In the genomic region with DNA sequence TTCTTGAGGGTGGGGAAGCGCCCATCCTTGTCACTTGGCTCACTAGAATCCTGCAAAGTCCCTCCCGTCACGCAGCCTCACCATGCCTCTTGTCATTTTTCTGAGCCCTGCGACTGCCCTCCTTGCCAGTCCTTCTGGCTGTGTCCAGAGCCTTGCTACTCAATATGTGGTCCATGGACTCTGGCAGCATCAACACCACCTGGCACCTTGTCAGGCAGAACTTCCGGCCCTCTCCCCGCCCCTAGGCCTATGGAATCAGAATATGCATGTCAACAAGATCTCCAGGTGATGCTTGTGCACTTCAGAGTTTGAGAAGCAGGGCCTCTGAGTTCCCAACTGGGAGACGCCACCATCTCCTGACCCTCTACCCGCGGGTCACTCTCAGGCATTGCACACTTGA, we compare ENCODE assay signal across 14 cellular contexts. TPM values are rescaled to one million over a fixed set of nuclear protein-coding genes. Genes with fewer than 3 reads are reported as not detected.
A peak's percentile ranks its signal among the peaks of the same experiment; 100 is the strongest.
DNase-seq lines count a peak whose midpoint lies in the region; ATAC-seq and TF ChIP-seq lines count a peak whose summit lies in the region.
"Had no signal": no experiment of that assay in that cellular context is flagged by ENCODE, and none has a peak within 500 bp of the region (broad histone marks: within the 10 kb centered on the region; RNA-seq: fewer than 3 reads in every experiment).

No MANE protein-coding gene starts in this region.

- H3K36me3 Mint-ChIP-seq in activated naive CD8-positive, alpha-beta T cell: no peaks in the 10 kb centered on the region
- no peaks in the 10 kb centered on the region for H3K36me3 Mint-ChIP-seq in activated naive CD8-positive, alpha-beta T cell treated with anti-CD3 and anti-CD28 coated beads for 36 hours

- peaks cover 17% of the 10 kb centered on the region for H3K4me1 Mint-ChIP-seq in activated naive CD8-positive, alpha-beta T cell (ENCODE audit: low read depth)
- peaks cover 6% of the 10 kb centered on the region for H3K4me1 Mint-ChIP-seq in activated naive CD8-positive, alpha-beta T cell treated with anti-CD3 and anti-CD28 coated beads for 36 hours

- H3K4me3 ChIP-seq in mesenchymal stem cell (ENCODE audit: insufficient read depth in 1 of 2, low read depth in 1 of 2, low read length in 2 of 2) (no peak overlapping the region), spleen (no peak overlapping the region), SJCRH30 (no peak overlapping the region)
- H3K4me3 ChIP-seq: smooth muscle cell, suprapubic skin had no signal

- H3K23ac ChIP-seq in mesenchymal stem cell (ENCODE audit: low read length in 2 of 2): no peak overlapping the region

- H3K14ac ChIP-seq in mesenchymal stem cell (ENCODE audit: low read length in 2 of 2): no peak overlapping the region

- no peak overlapping the region for H4K8ac ChIP-seq in mesenchymal stem cell (ENCODE audit: low read length)

- H3K4me3 Mint-ChIP-seq in activated naive CD8-positive, alpha-beta T cell: peak overlapping the region; percentile 57
- H3K4me3 Mint-ChIP-seq in activated naive CD8-positive, alpha-beta T cell treated with anti-CD3 and anti-CD28 coated beads for 36 hours: no peak overlapping the region

- H3K36me3 ChIP-seq in mesenchymal stem cell (ENCODE audit: control insufficient read depth in 1 of 2, insufficient read depth in 2 of 2, low read depth in 1 of 2, low read length in 2 of 2) (no peaks in the 10 kb centered on the region), spleen (peaks cover 0 to 37% (median 0%) of the 10 kb centered on the region in 6 donors), SJCRH30 (no peaks in the 10 kb centered on the region; the same call in 1 of the 2 replicates)

- no peak for TF ChIP-seq CTCF in spleen (IDR thresholded peaks at IDR 0.05 in 8 of 11, conservative IDR thresholded peaks at IDR 0.05 in 3 of 11)

- no peak overlapping the region for H2BK5ac ChIP-seq in mesenchymal stem cell (ENCODE audit: low read depth, low read length, poor library complexity, severe bottlenecking)

- TF ChIP-seq POLR2A in spleen (IDR thresholded peaks at IDR 0.05): no peak

- H3K27me3 ChIP-seq in mesenchymal stem cell (ENCODE audit: control insufficient read depth in 1 of 2, insufficient read depth in 1 of 2, low read length in 2 of 2): peaks cover 20 to 52% of the 10 kb centered on the region in 2 experiments
- peaks cover 0 to 15% (median 0%) of the 10 kb centered on the region in 7 donors for H3K27me3 ChIP-seq in spleen (replicated peaks in 1 of 7)
- no peaks in the 10 kb centered on the region for H3K27me3 ChIP-seq in SJCRH30
- H3K27me3 ChIP-seq: suprapubic skin had no signal

- H3K4me2 ChIP-seq in mesenchymal stem cell (ENCODE audit: low read length, poor library complexity, severe bottlenecking): no peak overlapping the region
- H3K4me2 ChIP-seq: smooth muscle cell had no signal

- H4K91ac ChIP-seq in mesenchymal stem cell (ENCODE audit: low read length): peak overlapping the region; percentile 73

- intact Hi-C loops in spleen (cut with DNase I; ENCODE audit: low total_unique reads): no loop called here

- H3K27ac Mint-ChIP-seq in activated naive CD8-positive, alpha-beta T cell: no peak overlapping the region
- H3K27ac Mint-ChIP-seq in activated naive CD8-positive, alpha-beta T cell treated with anti-CD3 and anti-CD28 coated beads for 36 hours: no peak overlapping the region

- H3K27ac ChIP-seq in mesenchymal stem cell (ENCODE audit: low read length, poor library complexity, severe bottlenecking) (no peak overlapping the region), spleen (peak overlapping the region in 5 of 8 donors; percentile 53 to 88 (median 81)), SJCRH30 (no peak overlapping the region)
- H3K27ac ChIP-seq: suprapubic skin had no signal

- H2BK120ac ChIP-seq in mesenchymal stem cell (ENCODE audit: low read depth, low read length): no peak overlapping the region

- H3K9me3 ChIP-seq in mesenchymal stem cell (ENCODE audit: control insufficient read depth, low read length) (no peaks in the 10 kb centered on the region), spleen (no peaks in the 10 kb centered on the region), SJCRH30 (replicated peaks) (no peaks in the 10 kb centered on the region)
- H3K9me3 ChIP-seq: suprapubic skin had no signal

- H3K4me1 ChIP-seq in mesenchymal stem cell (ENCODE audit: control insufficient read depth, insufficient read depth, low read depth, low read length) (peaks cover 19% of the 10 kb centered on the region), spleen (peaks cover 14 to 99% (median 62%) of the 10 kb centered on the region in 6 donors), SJCRH30 (peaks cover 3% of the 10 kb centered on the region)

- H2BK15ac ChIP-seq in mesenchymal stem cell (ENCODE audit: low read depth, poor library complexity, severe bottlenecking): no peak overlapping the region

- H2AFZ ChIP-seq in mesenchymal stem cell (ENCODE audit: low read depth, low read length): no peak overlapping the region

- H3K4ac ChIP-seq in mesenchymal stem cell (ENCODE audit: low read depth in 1 of 2, low read length in 2 of 2): no peak overlapping the region

- no peak for DNase-seq in activated naive CD8-positive, alpha-beta T cell treated with anti-CD3 and anti-CD28 coated beads for 36 hours
- peak; percentile 73 for DNase-seq in RPMI8226
- no peak for DNase-seq in mesenchymal stem cell
- DNase-seq in spleen: peak; percentile 51
- no peak for DNase-seq in SJCRH30
- no peak for DNase-seq in dedifferentiated amniotic fluid mesenchymal stem cell (ENCODE audit: extremely low spot score)
- DNase-seq: amygdala, NCI-H1092 treated with DMSO at 0.1 percent for 48 hours, T-helper 2 cell had no signal

- H3K9me3 Mint-ChIP-seq in activated naive CD8-positive, alpha-beta T cell (ENCODE audit: low read depth): no peaks in the 10 kb centered on the region
- H3K9me3 Mint-ChIP-seq in activated naive CD8-positive, alpha-beta T cell treated with anti-CD3 and anti-CD28 coated beads for 36 hours: no peaks in the 10 kb centered on the region

- WGBS in mesenchymal stem cell: 97% methylated on average over 9 of the region's 9 CpGs
- 81 to 87% (median 85%) methylated on average over 9 of the region's 9 CpGs for WGBS in spleen, 5 donors

- ATAC-seq in GM18868 (IDR thresholded peaks at IDR 0.05; ENCODE audit: unreplicated experiment): no peak

- H2AK5ac ChIP-seq in mesenchymal stem cell (ENCODE audit: low read length, severe bottlenecking): no peak overlapping the region

- peak overlapping the region in 1 of 2 experiments; percentile 21 for H2BK12ac ChIP-seq in mesenchymal stem cell (ENCODE audit: low read length in 2 of 2)

- no peaks in the 10 kb centered on the region for H3K79me1 ChIP-seq in mesenchymal stem cell (replicated peaks; ENCODE audit: low read length, poor library complexity, severe bottlenecking)

- no peak overlapping the region for H3K9ac ChIP-seq in mesenchymal stem cell (ENCODE audit: low read length)

- H3K27me3 Mint-ChIP-seq in activated naive CD8-positive, alpha-beta T cell: no peaks in the 10 kb centered on the region
- H3K27me3 Mint-ChIP-seq in activated naive CD8-positive, alpha-beta T cell treated with anti-CD3 and anti-CD28 coated beads for 36 hours: no peaks in the 10 kb centered on the region

- peak overlapping the region in 1 of 2 experiments; percentile 14 for H3K18ac ChIP-seq in mesenchymal stem cell (ENCODE audit: low read depth in 1 of 2, low read length in 2 of 2)

RNA-seq across cellular contexts. Expression of gene PIMREG, which starts 12.1 kb away (rescaled TPM):
- 1 to 10 TPM; 4.8 to 5.7 TPM for total RNA-seq in activated naive CD8-positive, alpha-beta T cell treated with anti-CD3 and anti-CD28 coated beads for 36 hours
- 3.9 TPM for polyA plus RNA-seq in mesenchymal stem cell (2013, experiment 1 of 2)
- 3.5 TPM for polyA plus RNA-seq in mesenchymal stem cell (2013, experiment 2 of 2)
- 10 to 100 TPM in 1 of 7 donors, 1 to 10 TPM in 6; 1.8 to 11.6 (median 3.9) TPM for total RNA-seq in spleen
- polyA plus RNA-seq in spleen: 1 to 10 TPM; 1.3 to 4.0 (median 1.6) TPM
- 87.2 and 94.7 TPM in 2 replicates for total RNA-seq in SJCRH30 (2014; rRNA removed; shearing (Covaris generic))
- total RNA-seq: mononuclear cell had no signal

RNA-seq across cellular contexts. Expression of gene AIPL1, which starts 21.4 kb away (rescaled TPM):
- total RNA-seq in activated naive CD8-positive, alpha-beta T cell treated with anti-CD3 and anti-CD28 coated beads for 36 hours: not detected
- polyA plus RNA-seq in mesenchymal stem cell (2013, experiment 1 of 2): not detected
- polyA plus RNA-seq in mesenchymal stem cell (2013, experiment 2 of 2): not detected
- total RNA-seq in spleen: under 1 TPM in 4 of 7 donors, not detected in 3; 0.17 to 0.34 (median 0.29) TPM
- under 1 TPM in 2 of 3 donors, not detected in 1; 0.10 to 0.24 TPM for polyA plus RNA-seq in spleen
- 0.42 TPM in 1 of 2 replicates, not detected in the other for total RNA-seq in SJCRH30 (2014; rRNA removed; shearing (Covaris generic))
- total RNA-seq: smooth muscle cell, suprapubic skin had no signal
- polyA plus RNA-seq: smooth muscle cell had no signal

Comparison
In these comparisons a context has a peak if more than half of its experiments do, and no peak if none do; other contexts are left out.
1. DNase-seq: peak in RPMI8226 (single experiment) and spleen (single experiment); none in activated naive CD8-positive, alpha-beta T cell treated with anti-CD3 and anti-CD28 coated beads for 36 hours (single experiment), mesenchymal stem cell (single experiment), SJCRH30 (0 of 2) and dedifferentiated amniotic fluid mesenchymal stem cell (single experiment).
2. H3K27ac ChIP-seq: peak in spleen (5 of 8); none in mesenchymal stem cell (single experiment) and SJCRH30 (single experiment).